ENCODE assay signal across 25 cellular contexts in the genomic region with DNA sequence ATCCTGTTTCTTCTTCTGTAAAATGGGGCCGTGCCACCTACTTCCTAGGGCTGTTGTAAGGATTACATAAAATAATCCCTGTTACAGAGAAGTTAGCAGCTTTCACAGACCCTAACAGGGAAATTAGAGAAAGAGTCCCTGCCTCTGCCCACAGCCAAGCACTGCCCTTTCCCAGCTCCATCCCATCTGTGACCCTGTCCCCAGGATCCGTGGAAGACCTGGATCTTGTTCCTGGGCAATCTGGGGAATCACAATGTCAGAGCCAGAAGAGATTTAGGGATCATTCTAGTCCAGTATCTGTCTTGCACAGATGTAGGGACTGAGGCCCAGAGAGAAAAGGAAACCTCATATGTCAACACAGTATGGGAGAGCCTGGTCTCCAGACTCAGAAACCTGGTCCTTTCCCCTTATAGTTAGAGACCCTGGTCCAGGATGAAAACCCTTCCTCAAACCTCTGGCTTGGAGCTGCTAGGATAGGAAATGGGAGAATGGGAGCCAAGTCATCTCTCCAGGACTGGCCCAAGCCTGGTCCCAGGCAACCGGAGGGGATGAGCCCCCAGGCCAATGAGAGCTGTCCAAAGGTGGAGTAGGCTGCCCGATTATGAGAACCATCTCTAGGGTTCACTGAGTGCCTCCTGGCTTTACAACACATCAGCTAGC. TPM values are rescaled to one million over a fixed set of nuclear protein-coding genes. Genes with fewer than 3 reads are reported as not detected.
DNase-seq lines count a peak whose midpoint lies in the region; ATAC-seq and TF ChIP-seq lines count a peak whose summit lies in the region.
"Had no signal": no experiment of that assay in that cellular context is flagged by ENCODE, and none has a peak within 500 bp of the region (broad histone marks: within the 10 kb centered on the region; RNA-seq: fewer than 3 reads in every experiment).

No MANE protein-coding gene starts in this region.

- H3K27ac ChIP-seq in GM23338 (ENCODE audit: low read depth) (no peak overlapping the region), iPS-18a (ENCODE audit: low read length) (no peak overlapping the region), uterus (no peak overlapping the region)
- H3K27ac ChIP-seq: BLaER1, GM23248, Peyer's patch, SJCRH30 had no signal

- H3K4me3 ChIP-seq in GM23338 (peak overlapping the region; percentile 54), iPS-18a (ENCODE audit: low read length) (peak overlapping the region; percentile 18), uterus (no peak overlapping the region)
- H3K4me3 ChIP-seq: BLaER1, GM12878, GM23248, Peyer's patch, SJCRH30 had no signal

- H3K4me2 ChIP-seq in GM23338, result peak overlapping the region; percentile 84

- H3K27ac Mint-ChIP-seq in GM23338 (no peak overlapping the region), WTC11 (no peak overlapping the region), type B pancreatic cell (no peak overlapping the region)
- H3K27ac Mint-ChIP-seq: CD4-positive, alpha-beta memory T cell; IgD-negative memory B cell had no signal

- H3K27me3 Mint-ChIP-seq in GM23338 (ENCODE audit: insufficient read depth, low read depth, poor library complexity) (peaks cover 99% of the 10 kb centered on the region), WTC11 (ENCODE audit: low read depth) (peaks cover 100% of the 10 kb centered on the region), type B pancreatic cell (peaks cover 91% of the 10 kb centered on the region)

- H3K36me3 ChIP-seq in GM23338 (ENCODE audit: insufficient read depth) (no peaks in the 10 kb centered on the region), iPS-18a (ENCODE audit: control insufficient read depth, low read depth, low read length) (no peaks in the 10 kb centered on the region), uterus (no peaks in the 10 kb centered on the region)
- H3K36me3 ChIP-seq: BLaER1, Peyer's patch, SJCRH30 had no signal

- POLR2A ChIA-PET in WTC11 (lab: Charles Lee), result interaction anchor here (1.4 kb wide), 1 partner anchor 48 kb away, joined by 3 read pairs; the partner anchor contains the start of genes MRRF and RBM18

- ATAC-seq in GM23338 (no peak), WTC11 (no peak), esophagus mucosa (no peak)
- ATAC-seq: GM12878 had no signal

- H3K9me3 Mint-ChIP-seq in GM23338, result peaks cover 7% of the 10 kb centered on the region
- no peaks in the 10 kb centered on the region for H3K9me3 Mint-ChIP-seq in WTC11
- no peaks in the 10 kb centered on the region for H3K9me3 Mint-ChIP-seq in type B pancreatic cell
- H3K9me3 Mint-ChIP-seq: IgD-negative memory B cell had no signal

- no peak for TF ChIP-seq POLR2A in uterus (IDR thresholded peaks at IDR 0.05)

- CTCF ChIA-PET in WTC11 (lab: Charles Lee), result interaction anchor here (1.0 to 4.4 kb wide), 6 partner anchors 30 to 134 kb away, joined by 3 to 39 read pairs (median 4); no protein-coding TSS in a partner anchor

- H3K9ac ChIP-seq in iPS-18a (ENCODE audit: low read length), result no peak overlapping the region
- H3K9ac ChIP-seq: BLaER1, GM23248 had no signal

- H3K9me3 ChIP-seq in iPS-18a (ENCODE audit: control insufficient read depth, low read depth, low read length) (no peaks in the 10 kb centered on the region), uterus (no peaks in the 10 kb centered on the region)
- H3K9me3 ChIP-seq: BLaER1, Caco-2, SJCRH30 had no signal

- TF ChIP-seq CTCF in GM23338 (conservative IDR thresholded peaks at IDR 0.05; ENCODE audit: low read depth in 2 of 2), result no peak
- no peak for TF ChIP-seq CTCF in WTC11 (IDR thresholded peaks at IDR 0.05)
- TF ChIP-seq CTCF in type B pancreatic cell (conservative IDR thresholded peaks at IDR 0.05), result no peak
- TF ChIP-seq CTCF in uterus (IDR thresholded peaks at IDR 0.05), result no peak

- H3K4me1 ChIP-seq in GM23338 (ENCODE audit: insufficient read depth) (peaks cover 41% of the 10 kb centered on the region), iPS-18a (ENCODE audit: control insufficient read depth, low read depth, low read length) (peaks cover 25% of the 10 kb centered on the region), uterus (peaks cover 0 to 12% of the 10 kb centered on the region in 2 donors)

- peak overlapping the region; percentile 83 for H2AFZ ChIP-seq in GM23338
- H2AFZ ChIP-seq: GM23248 had no signal

- H3K4me1 Mint-ChIP-seq in GM23338 (peaks cover 39% of the 10 kb centered on the region), WTC11 (peaks cover 49% of the 10 kb centered on the region), type B pancreatic cell (ENCODE audit: unreplicated experiment) (peaks cover 27% of the 10 kb centered on the region)

- H3F3A ChIP-seq in GM23338 (replicated peaks; ENCODE audit: low read depth), result peaks cover 21% of the 10 kb centered on the region

- H3K36me3 Mint-ChIP-seq in GM23338 (ENCODE audit: low read depth) (no peaks in the 10 kb centered on the region), WTC11 (peaks cover 5% of the 10 kb centered on the region; the same call in 1 of the 2 replicates), type B pancreatic cell (peaks cover 3% of the 10 kb centered on the region)
- H3K36me3 Mint-ChIP-seq: CD4-positive, alpha-beta memory T cell; IgD-negative memory B cell had no signal

- H3K9me2 ChIP-seq in GM23338 (ENCODE audit: insufficient read depth), result peaks cover 3% of the 10 kb centered on the region; the same call in 1 of the 2 replicates

- H4K20me1 ChIP-seq in GM23338 (replicated peaks; ENCODE audit: insufficient read depth), result no peaks in the 10 kb centered on the region

- H3K27me3 ChIP-seq in GM23338 (ENCODE audit: insufficient read depth) (peaks cover 97% of the 10 kb centered on the region), iPS-18a (ENCODE audit: control insufficient read depth, insufficient read depth, low read length) (peaks cover 98% of the 10 kb centered on the region), uterus (peaks cover 15 to 36% of the 10 kb centered on the region in 2 donors)
- H3K27me3 ChIP-seq: SJCRH30 had no signal

- peak; percentile 66 for DNase-seq in GM23338 (ENCODE audit: low spot score)
- DNase-seq in WTC11 (ENCODE audit: low spot score), result no peak
- no peak for DNase-seq in type B pancreatic cell (ENCODE audit: extremely low spot score, unreplicated experiment)
- no peak for DNase-seq in uterus
- no peak for DNase-seq in NCI-H774 (lab: John Stamatoyannopoulos, UW)
- DNase-seq: Caco-2; CD4-positive, alpha-beta memory T cell; DMS 273 treated with DMSO at 0.1 percent for 48 hours; DMS79 treated with DMSO at 0.1 percent for 48 hours; GM23248; Karpas-422; NCI-H1694; NCI-H2081; NCI-H2171; NCI-H345; NCI-H524; Peyer's patch; SJCRH30 had no signal

- H3K4me3 Mint-ChIP-seq in GM23338, result peak overlapping the region; percentile 69
- peak overlapping the region; percentile 64 for H3K4me3 Mint-ChIP-seq in WTC11
- H3K4me3 Mint-ChIP-seq in type B pancreatic cell, result peak overlapping the region; percentile 29

- intact Hi-C loops in uterus (cut with DNase I; ENCODE audit: low total_unique reads), result no loop called here

- no peaks in the 10 kb centered on the region for H3K79me2 ChIP-seq in GM23338 (replicated peaks; ENCODE audit: insufficient read depth)

TF ChIP-seq in GM23338, 12 proteins besides CTCF, POLR2A, EP300 and RAD21 (continues in another document):
- TF ChIP-seq JUNB (IDR thresholded peaks at IDR 0.05; ENCODE audit: unreplicated experiment), result no peak

RNA-seq across cellular contexts. Expression of gene LHX6, which starts 12.5 kb away (rescaled TPM):
- total RNA-seq in GM23338 (2014; rRNA removed; shearing (Covaris generic)), result 1.0 and 1.3 TPM in 2 replicates
- polyA plus RNA-seq in GM23338 (2016; fragmentation: Nextera tagmentation; extraction: Ambion mirVana), result 1.2 and 1.3 TPM in 2 replicates
- total RNA-seq in WTC11 (2021) (0.71 to 1.5 TPM (median 1.5 TPM) in 3 replicates), type B pancreatic cell (ENCODE audit: low replicate concordance) (0.48 and 10.0 TPM in 2 replicates), uterus (10 to 100 TPM in 2 of 4 donors, 1 to 10 TPM in 2; 3.1 to 20.2 (median 12.2) TPM), esophagus mucosa (1.3 TPM)
- total RNA-seq: CD4-positive, alpha-beta memory T cell; GM12878; GM23248; OCI-LY7 had no signal
- polyA plus RNA-seq: CD4-positive, alpha-beta memory T cell; GM12878; GM23248; IgD-negative memory B cell had no signal

RNA-seq across cellular contexts. Expression of gene RBM18, which starts 48.4 kb away (rescaled TPM):
- total RNA-seq in GM23338 (2014; rRNA removed; shearing (Covaris generic)), result 9.3 and 9.9 TPM in 2 replicates
- 23.2 and 25.5 TPM in 2 replicates for polyA plus RNA-seq in GM23338 (2016; fragmentation: Nextera tagmentation; extraction: Ambion mirVana)
- 11.4 to 14.3 TPM (median 13.1 TPM) in 3 replicates for total RNA-seq in WTC11 (2021)
- 23.3 and 24.2 TPM in 2 replicates for total RNA-seq in type B pancreatic cell (ENCODE audit: low replicate concordance)
- total RNA-seq in uterus, result 10 to 100 TPM in 3 of 4 donors, 1 to 10 TPM in 1; 4.6 to 31.8 (median 18.7) TPM
- total RNA-seq in esophagus mucosa, result 15.7 TPM

RNA-seq across cellular contexts. Expression of gene MRRF, which starts 48.4 kb away (rescaled TPM):
- total RNA-seq in GM23338 (2014; rRNA removed; shearing (Covaris generic)), result 31.5 and 32.7 TPM in 2 replicates
- 25.1 and 27.8 TPM in 2 replicates for polyA plus RNA-seq in GM23338 (2016; fragmentation: Nextera tagmentation; extraction: Ambion mirVana)
- total RNA-seq in WTC11 (2021) (36.1 to 42.3 TPM (median 38.8 TPM) in 3 replicates), type B pancreatic cell (ENCODE audit: low replicate concordance) (41.2 and 51.4 TPM in 2 replicates), uterus (10 to 100 TPM; 23.5 to 44.7 (median 38.9) TPM), esophagus mucosa (36.5 TPM)

RNA-seq across cellular contexts. Expression of gene MORN5, which starts 56.6 kb away (rescaled TPM):
- not detected in 2 replicates for total RNA-seq in GM23338 (2014; rRNA removed; shearing (Covaris generic))
- not detected in 2 replicates for polyA plus RNA-seq in GM23338 (2016; fragmentation: Nextera tagmentation; extraction: Ambion mirVana)
- total RNA-seq in WTC11 (2021), result not detected in 3 replicates
- 0.88 and 2.1 TPM in 2 replicates for total RNA-seq in type B pancreatic cell (ENCODE audit: low replicate concordance)
- total RNA-seq in uterus, result 10 to 100 TPM in 1 of 4 donors, 1 to 10 TPM in 1, not detected in 2; 1.8 to 12.6 TPM
- total RNA-seq in esophagus mucosa, result not detected
- total RNA-seq: Caco-2; CD4-positive, alpha-beta memory T cell; GM12878; GM23248; M059J; OCI-LY7; Peyer's patch; SJCRH30 had no signal
- polyA plus RNA-seq: CD4-positive, alpha-beta memory T cell; GM12878; GM23248; IgD-negative memory B cell had no signal

RNA-seq across cellular contexts. Expression of gene NDUFA8, which starts 56.7 kb away (rescaled TPM):
- 36.6 and 39.7 TPM in 2 replicates for total RNA-seq in GM23338 (2014; rRNA removed; shearing (Covaris generic))
- polyA plus RNA-seq in GM23338 (2016; fragmentation: Nextera tagmentation; extraction: Ambion mirVana), result 139 and 144 TPM in 2 replicates
- total RNA-seq in WTC11 (2021) (70.7 to 71.8 TPM (median 71.2 TPM) in 3 replicates), type B pancreatic cell (ENCODE audit: low replicate concordance) (65.4 and 68.7 TPM in 2 replicates), uterus (10 to 100 TPM; 22.8 to 39.2 (median 31.4) TPM), esophagus mucosa (52.5 TPM)

Comparison
In these comparisons a context has a peak if more than half of its experiments do, and no peak if none do; other contexts are left out.
1. H3K4me3 ChIP-seq: peak in GM23338 (single experiment) and iPS-18a (single experiment); none in uterus (0 of 2).
2. Peak in every context shown above with its lines, with median percentiles within 50 percentile points of each other: H3K4me3 Mint-ChIP-seq.